Comparison of ENCODE assay signal across 26 cellular contexts in the genomic region with DNA sequence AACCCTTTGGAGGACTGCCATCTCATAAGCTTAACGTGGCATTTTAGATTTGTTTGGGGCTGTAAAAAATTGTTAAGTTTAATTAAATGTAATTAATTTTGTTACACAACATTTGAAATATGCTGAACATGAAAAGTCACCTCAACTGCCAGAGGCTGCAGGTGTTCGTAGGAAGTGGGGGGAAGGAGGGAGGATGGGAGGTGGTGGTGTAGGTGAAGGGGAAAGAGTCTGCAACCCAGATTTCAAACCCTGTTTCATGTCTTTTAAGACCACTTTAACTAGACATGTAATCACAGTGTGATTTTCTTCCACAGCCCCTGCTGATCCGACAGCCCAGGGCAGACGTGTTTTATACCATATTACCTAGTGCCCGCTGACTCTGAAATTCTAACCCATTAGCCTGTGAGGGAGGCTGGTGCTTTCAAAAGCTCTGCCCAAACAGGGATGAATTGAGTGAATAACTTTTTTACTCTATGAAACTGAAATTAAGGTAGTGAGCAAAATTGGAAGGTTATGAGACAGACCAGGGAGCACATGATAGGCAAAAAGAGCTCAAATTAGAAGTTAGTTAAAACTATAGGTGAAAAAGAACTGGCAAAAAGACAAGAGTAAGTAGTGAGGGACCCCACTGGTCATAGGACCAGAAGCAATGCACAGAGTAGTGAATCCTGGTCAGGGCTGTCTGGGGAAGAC.
"Had no signal": no experiment of that assay in that cellular context is flagged by ENCODE, and none has a peak within 500 bp of the region (broad histone marks: within the 10 kb centered on the region; RNA-seq: fewer than 3 reads in every experiment).

No MANE protein-coding gene starts in this region.

- ATAC-seq: heart right ventricle; naive thymus-derived CD8-positive, alpha-beta T cell; stimulated activated naive B cell treated with anti-CD40 and anti-IgM and Interleukin-4, amounts not matched to agents 10 μg/mL and 1 μg/mL and 100 μg/mL, for 72 hours; WTC11 had no signal

- H3K9me3 Mint-ChIP-seq: T-helper 1 cell treated with Interleukin-12 subunit alpha and Interleukin-12 subunit beta and Interleukin-4 antibody, amounts not matched to agents 30 μg/mL and 1 μg/mL, for 36 hours had no signal

- H3K27ac ChIP-seq: heart right ventricle, left ventricle myocardium inferior, sigmoid colon, testis, upper lobe of left lung had no signal

- H3K9me3 ChIP-seq: testis, upper lobe of left lung had no signal

- H3K27me3 ChIP-seq: heart right ventricle, sigmoid colon, testis, upper lobe of left lung had no signal

- H3K4me3 Mint-ChIP-seq: activated naive CD4-positive, alpha-beta T cell treated with anti-CD3 and anti-CD28 coated beads, Interleukin-2, amount 50 U/mL, for 24 hours; brain; mesothelial cell of epicardium; naive thymus-derived CD8-positive, alpha-beta T cell; stimulated activated naive B cell treated with anti-CD40 and anti-IgM and Interleukin-4, amounts not matched to agents 10 μg/mL and 1 μg/mL and 100 μg/mL, for 72 hours; T-helper 1 cell treated with Interleukin-12 subunit alpha and Interleukin-12 subunit beta and Interleukin-4 antibody, amounts not matched to agents 30 μg/mL and 1 μg/mL, for 36 hours; WTC11 had no signal

- DNase-seq: activated CD4-positive, alpha-beta T cell treated with anti-CD3 and anti-CD28 coated beads, Interleukin-2, amount 50 U/mL, for 48 hours; activated gamma-delta T cell; aorta; dermis blood vessel endothelial cell; effector CD8-positive, alpha-beta T cell; erythroblast; foreskin fibroblast; heart right ventricle; left ventricle myocardium inferior; mammary epithelial cell; naive thymus-derived CD8-positive, alpha-beta T cell; retina; sigmoid colon; stimulated activated CD4-positive, alpha-beta T cell treated with anti-CD3 and anti-CD28 coated beads, Interleukin-15, amount 100 ng/mL, for 24 hours; stimulated activated CD4-positive, alpha-beta T cell treated with anti-CD3 and anti-CD28 coated beads, Interleukin-2, amount 100 ng/mL, for 48 hours; stimulated activated CD8-positive, alpha-beta memory T cell treated with anti-CD3 and anti-CD28 coated beads, Interleukin-4, amount 100 ng/mL, for 48 hours; stimulated activated naive B cell treated with anti-CD40 and anti-IgM and Interleukin-4, amounts not matched to agents 10 μg/mL and 1 μg/mL and 100 μg/mL, for 72 hours; T1000; testis; upper lobe of left lung had no signal

- H3K4me1 Mint-ChIP-seq: naive thymus-derived CD8-positive, alpha-beta T cell; stimulated activated naive B cell treated with anti-CD40 and anti-IgM and Interleukin-4, amounts not matched to agents 10 μg/mL and 1 μg/mL and 100 μg/mL, for 72 hours; WTC11 had no signal

- H3K27ac Mint-ChIP-seq: activated naive CD4-positive, alpha-beta T cell treated with anti-CD3 and anti-CD28 coated beads, Interleukin-2, amount 50 U/mL, for 24 hours; progenitor cell of endocrine pancreas; stimulated activated naive B cell treated with anti-CD40 and anti-IgM and Interleukin-4, amounts not matched to agents 10 μg/mL and 1 μg/mL and 100 μg/mL, for 72 hours; T-helper 1 cell treated with Interleukin-12 subunit alpha and Interleukin-12 subunit beta and Interleukin-4 antibody, amounts not matched to agents 30 μg/mL and 1 μg/mL, for 36 hours had no signal

- H3K27me3 Mint-ChIP-seq: activated naive CD4-positive, alpha-beta T cell treated with anti-CD3 and anti-CD28 coated beads, Interleukin-2, amount 50 U/mL, for 24 hours; naive thymus-derived CD8-positive, alpha-beta T cell; progenitor cell of endocrine pancreas; stimulated activated naive B cell treated with anti-CD40 and anti-IgM and Interleukin-4, amounts not matched to agents 10 μg/mL and 1 μg/mL and 100 μg/mL, for 72 hours had no signal
